Comparison of ENCODE assay signal across 26 cellular contexts in the genomic region with DNA sequence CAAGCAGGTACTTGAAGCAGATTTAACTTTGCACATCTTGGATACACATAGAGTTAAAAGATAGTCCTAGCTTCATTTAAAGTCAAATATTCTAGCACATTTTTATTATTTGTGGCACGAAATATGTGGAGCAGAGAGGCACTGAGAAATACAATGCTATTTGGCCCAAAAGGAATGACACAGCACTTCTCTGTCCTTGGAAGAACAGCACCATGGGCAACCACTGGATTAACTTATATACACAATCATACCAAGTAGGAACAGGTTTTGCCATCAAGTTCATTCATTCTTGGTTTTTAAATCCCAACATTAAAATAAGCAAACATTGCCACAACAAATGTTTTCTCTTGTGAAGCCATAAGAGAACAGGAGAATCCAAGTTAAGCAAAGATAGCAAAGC. TPM values are rescaled to one million over a fixed set of nuclear protein-coding genes. Genes with fewer than 3 reads are reported as not detected.
"Had no signal": no experiment of that assay in that cellular context is flagged by ENCODE, and none has a peak within 500 bp of the region (broad histone marks: within the 10 kb centered on the region; RNA-seq: fewer than 3 reads in every experiment).

No MANE protein-coding gene starts in this region.

- H3K9me3 ChIP-seq: body of pancreas, tibial nerve, uterus had no signal

- ATAC-seq: activated naive CD4-positive, alpha-beta T cell treated with anti-CD3 and anti-CD28 coated beads, Interleukin-2, amount 50 U/mL, for 72 hours; body of pancreas had no signal

- DNase-seq: activated CD4-positive, alpha-beta T cell treated with anti-CD3 and anti-CD28 coated beads, Interleukin-2, amount 50 U/mL, for 1 hour; activated CD4-positive, CD25-positive, alpha-beta regulatory T cell treated with anti-CD3 and anti-CD28 coated beads, Interleukin-2, amount 50 U/mL, for 72 hours; activated CD8-positive, alpha-beta memory T cell treated with anti-CD3 and anti-CD28 coated beads, Interleukin-2, amount 50 U/mL, for 48 hours; activated effector memory CD4-positive, alpha-beta T cell treated with anti-CD3 and anti-CD28 coated beads, Interleukin-2, amount 50 U/mL, for 16 hours; activated T-cell treated with anti-CD3 and anti-CD28 coated beads, Interleukin-2, amount 50 U/mL, for 48 hours; amygdala; body of pancreas; caudate nucleus; foreskin fibroblast; islet precursor cell; occipital lobe; posterior cingulate gyrus; stimulated activated CD4-positive, alpha-beta T cell treated with anti-CD3 and anti-CD28 coated beads, Interleukin-15, amount 100 ng/mL, for 24 hours; stimulated activated CD4-positive, alpha-beta T cell treated with anti-CD3 and anti-CD28 coated beads, Interleukin-2, amount 100 ng/mL, for 48 hours; SW 1271; T-helper 2 cell; uterus had no signal

- H3K4me2 ChIP-seq: hepatocyte had no signal

- H3K36me3 ChIP-seq: tibial nerve, uterus had no signal

- H3K79me2 ChIP-seq: hepatocyte had no signal

- H3K27me3 ChIP-seq: body of pancreas, hepatocyte, tibial nerve, uterus had no signal

- H3K4me1 ChIP-seq: tibial nerve, uterus had no signal

- H3K27ac ChIP-seq: body of pancreas, hepatocyte, skin epidermis, tibial nerve, uterus, VCaP had no signal

- H2AFZ ChIP-seq: hepatocyte had no signal

- H3K4me3 ChIP-seq: body of pancreas, hepatocyte, lung, skin epidermis, tibial nerve, uterus had no signal

RNA-seq across cellular contexts. Expression of a gene that starts 0.9 kb away (rescaled TPM):
- total RNA-seq: activated naive CD4-positive, alpha-beta T cell treated with anti-CD3 and anti-CD28 coated beads, Interleukin-2, amount 50 U/mL, for 72 hours; mesothelial cell of epicardium; occipital lobe; tibial nerve had no signal
- polyA plus RNA-seq: esophagus, neural cell had no signal

RNA-seq across cellular contexts. Expression of a gene that starts 35.6 kb away (rescaled TPM):
- total RNA-seq: activated naive CD4-positive, alpha-beta T cell treated with anti-CD3 and anti-CD28 coated beads, Interleukin-2, amount 50 U/mL, for 72 hours; body of pancreas; hepatocyte; lung; occipital lobe; tibial nerve; uterus had no signal
- polyA plus RNA-seq: esophagus, hepatocyte, lung had no signal

RNA-seq across cellular contexts. Expression of a gene that starts 38.7 kb away (rescaled TPM):
- total RNA-seq: hepatocyte, occipital lobe had no signal
- polyA plus RNA-seq: hepatocyte, neural cell had no signal
